ENCODE assay signal across 8 cellular contexts in genomic region chr1:33429846-33430750, GRCh38. TPM values are rescaled to one million over a fixed set of nuclear protein-coding genes. Genes with fewer than 3 reads are reported as not detected.
A peak's percentile ranks its signal among the peaks of the same experiment; 100 is the strongest.
DNase-seq lines count a peak whose midpoint lies in the region; ATAC-seq and TF ChIP-seq lines count a peak whose summit lies in the region.

No MANE protein-coding gene starts in this region.

- H3K27ac ChIP-seq in left ventricle myocardium inferior (replicated peaks) (peak overlapping the region; percentile 91), prostate gland (peak overlapping the region; percentile 68 to 78)

- no peaks in the 10 kb centered on the region for H3K36me3 ChIP-seq in GM06990 (ENCODE audit: control insufficient read depth, insufficient read depth, low read length)
- H3K36me3 ChIP-seq in left ventricle myocardium inferior = peaks cover 7% of the 10 kb centered on the region
- H3K36me3 ChIP-seq in prostate gland = no peaks in the 10 kb centered on the region

- peak; percentile 6 for ATAC-seq in HG03039 (IDR thresholded peaks at IDR 0.05; ENCODE audit: unreplicated experiment)
- no peak for ATAC-seq in GM18858 (IDR thresholded peaks at IDR 0.05; ENCODE audit: unreplicated experiment)
- no peak for ATAC-seq in HG02588 (IDR thresholded peaks at IDR 0.05; ENCODE audit: unreplicated experiment)

- no peak for TF ChIP-seq POLR2A in prostate gland (IDR thresholded peaks at IDR 0.05)

- intact Hi-C loops in left ventricle myocardium inferior (cut with micrococcal nuclease) (no loop called here), prostate gland (cut with DNase I) (loop anchor here (5.0 kb wide), 1 partner anchor 58 kb away; no protein-coding TSS in a partner anchor), posterior vena cava (cut with DNase I) (no loop called here)

- H3K4me1 ChIP-seq in left ventricle myocardium inferior = peaks cover 59% of the 10 kb centered on the region
- no peaks in the 10 kb centered on the region for H3K4me1 ChIP-seq in prostate gland (replicated peaks)

- H3K4me3 ChIP-seq in GM06990 (replicated peaks; ENCODE audit: low read depth, low read length) (peak overlapping the region; percentile 45), left ventricle myocardium inferior (peak overlapping the region; percentile 85), prostate gland (peak overlapping the region; percentile 73 to 92)

- no peaks in the 10 kb centered on the region for H3K27me3 ChIP-seq in GM06990 (replicated peaks; ENCODE audit: control insufficient read depth, insufficient read depth, low read length)
- no peaks in the 10 kb centered on the region for H3K27me3 ChIP-seq in left ventricle myocardium inferior (ENCODE audit: low read depth)
- H3K27me3 ChIP-seq in prostate gland (replicated peaks; ENCODE audit: insufficient read depth) = no peaks in the 10 kb centered on the region

- TF ChIP-seq CTCF in GM06990 (IDR thresholded peaks at IDR 0.05; ENCODE audit: insufficient read depth, low read length, poor library complexity, severe bottlenecking) (no peak), left ventricle myocardium inferior (IDR thresholded peaks at IDR 0.05; ENCODE audit: borderline replicate concordance) (no peak), prostate gland (IDR thresholded peaks at IDR 0.05) (no peak)

- no peaks in the 10 kb centered on the region for H3K9me3 ChIP-seq in left ventricle myocardium inferior (replicated peaks)
- H3K9me3 ChIP-seq in prostate gland = no peaks in the 10 kb centered on the region

- WGBS in prostate gland = 6% methylated on average over 47 of the region's 66 CpGs

- DNase-seq in GM06990 (ENCODE audit: extremely low read depth, insufficient read length) (peak; percentile 29), left ventricle myocardium inferior (peak; percentile 33), prostate gland (ENCODE audit: low spot score) (no peak), posterior vena cava (ENCODE audit: low spot score) (no peak)
- DNase-seq in activated T-cell treated with anti-CD3 and anti-CD28 coated beads, Interleukin-2, amount 50 U/mL, for 48 hours = peak; percentile 23 to 42

RNA-seq across cellular contexts. Expression of gene PHC2, which starts 0.8 kb away (rescaled TPM):
- total RNA-seq in left ventricle myocardium inferior (105 TPM), prostate gland (100 to 1,000 TPM in 1 of 2 donors, 10 to 100 TPM in 1; 75.0 to 131 TPM), posterior vena cava (100 to 1,000 TPM in 1 of 2 donors, 10 to 100 TPM in 1; 98.3 to 127 TPM)

RNA-seq across cellular contexts. Expression of gene ZSCAN20, which starts 42.3 kb away (rescaled TPM):
- total RNA-seq in left ventricle myocardium inferior (5.7 TPM), prostate gland (10 to 100 TPM in 1 of 2 donors, 1 to 10 TPM in 1; 4.7 to 11.1 TPM), posterior vena cava (1 to 10 TPM; 5.1 to 5.7 TPM)

Comparison
In these comparisons a context has a peak if more than half of its experiments do, and no peak if none do; other contexts are left out.
1. DNase-seq: peak in GM06990 (single experiment), activated T-cell treated with anti-CD3 and anti-CD28 coated beads, Interleukin-2, amount 50 U/mL, for 48 hours (2 of 2) and left ventricle myocardium inferior (single experiment); none in prostate gland (single experiment) and posterior vena cava (single experiment).
2. Peak in every context shown above with its lines, with median percentiles within 50 percentile points of each other: H3K4me3 ChIP-seq.